ENCODE assay signal across 32 cellular contexts in genomic region chr1:167127661-167128060, GRCh38.
"Had no signal": no experiment of that assay in that cellular context is flagged by ENCODE, and none has a peak within 500 bp of the region (broad histone marks: within the 10 kb centered on the region; RNA-seq: fewer than 3 reads in every experiment).

No MANE protein-coding gene starts in this region.

- H3K4me3 ChIP-seq: adrenal gland, body of pancreas, breast epithelium had no signal

- H3K27me3 ChIP-seq: adrenal gland, body of pancreas had no signal

- H3K9me3 ChIP-seq: adrenal gland, body of pancreas, breast epithelium had no signal

- H3K36me3 ChIP-seq: adrenal gland, brain microvascular endothelial cell, breast epithelium had no signal

- ATAC-seq: activated CD8-positive, alpha-beta T cell treated with anti-CD3 and anti-CD28 coated beads for 36 hours; activated naive CD4-positive, alpha-beta T cell treated with anti-CD3 and anti-CD28 coated beads, Interleukin-2, amount 50 U/mL, for 72 hours; activated T-cell treated with anti-CD3 and anti-CD28 coated beads, Interleukin-2, amount 50 U/mL, for 4 hours; activated T-cell treated with anti-CD3 and anti-CD28 coated beads, Interleukin-2, amount 50 U/mL, for 72 hours; activated T-helper 17 cell treated with anti-CD3 and anti-CD28 coated beads, Interleukin-2, amount 50 U/mL, for 72 hours; body of pancreas had no signal

- H3K4me1 ChIP-seq: adrenal gland, body of pancreas, breast epithelium had no signal

- DNase-seq: activated B cell treated with CpG ODN at 0.5 μM for 24 hours; activated CD4-positive, alpha-beta memory T cell treated with anti-CD3 and anti-CD28 coated beads for 36 hours; activated CD4-positive, alpha-beta T cell treated with anti-CD3 and anti-CD28 coated beads for 4 hours; activated CD4-positive, alpha-beta T cell treated with anti-CD3 and anti-CD28 coated beads, Interleukin-2, amount 10 ng/mL, durations not matched to agents 24 days and 14 days; activated CD4-positive, alpha-beta T cell treated with anti-CD3 and anti-CD28 coated beads, Interleukin-2, amount 50 U/mL, for 1 hour; activated CD4-positive, alpha-beta T cell treated with anti-CD3 and anti-CD28 coated beads, Interleukin-2, amount 50 U/mL, for 4 hours; activated CD4-positive, CD25-positive, alpha-beta regulatory T cell treated with anti-CD3 and anti-CD28 coated beads, Interleukin-2, amount 50 U/mL, for 72 hours; activated CD8-positive, alpha-beta memory T cell treated with anti-CD3 and anti-CD28 coated beads, Interleukin-2, amount 50 U/mL, for 4 hours; activated CD8-positive, alpha-beta T cell treated with anti-CD3 and anti-CD28 coated beads for 36 hours; activated effector memory CD4-positive, alpha-beta T cell treated with anti-CD3 and anti-CD28 coated beads, Interleukin-2, amount 50 U/mL, for 16 hours; activated gamma-delta T cell treated with Interleukin-2 at 50 U/mL for 16 hours; activated naive CD4-positive, alpha-beta T cell; activated naive CD4-positive, alpha-beta T cell treated with anti-CD3 and anti-CD28 coated beads for 36 hours; activated naive CD4-positive, alpha-beta T cell treated with anti-CD3 and anti-CD28 coated beads, Interleukin-2, amount 50 U/mL, for 16 hours; activated naive CD8-positive, alpha-beta T cell treated with anti-CD3 and anti-CD28 coated beads for 36 hours; activated T-cell treated with anti-CD3 and anti-CD28 coated beads for 4 hours; activated T-cell treated with anti-CD3 and anti-CD28 coated beads, Interleukin-2, amount 50 U/mL, for 1 hour; activated T-cell treated with anti-CD3 and anti-CD28 coated beads, Interleukin-2, amount 50 U/mL, for 4 hours; activated T-cell treated with anti-CD3 and anti-CD28 coated beads, Interleukin-2, amount 50 U/mL, for 72 hours; adrenal gland; amniotic stem cell; aorta; body of pancreas; brain microvascular endothelial cell; central memory CD4-positive, alpha-beta T cell; T-helper 1 cell; T-helper 2 cell; T-helper 9 cell had no signal

- H3K27ac ChIP-seq: adrenal gland, body of pancreas, brain microvascular endothelial cell, breast epithelium, VCaP had no signal
